Comparison of ENCODE assay signal across 8 cellular contexts in genomic region chrX:82782014-82782413, GRCh38.
"Had no signal": no experiment of that assay in that cellular context is flagged by ENCODE, and none has a peak within 500 bp of the region (broad histone marks: within the 10 kb centered on the region; RNA-seq: fewer than 3 reads in every experiment).

No MANE protein-coding gene starts in this region.

- H3K4me3 ChIP-seq: K562 had no signal

- FAIRE-seq: HepG2, HTR-8/SVneo, K562 had no signal

- H3K4me2 ChIP-seq: KMS-11 had no signal

- H3K27ac ChIP-seq: HL-60, KMS-11 had no signal

- DNase-seq: IMR-90, KBM-7, KG1 had no signal

- ATAC-seq: HepG2, K562 had no signal
